In genomic region chr15:60228096-60228495, GRCh38 we compare ENCODE assay signal across 24 cellular contexts.
"Had no signal": no experiment of that assay in that cellular context is flagged by ENCODE, and none has a peak within 500 bp of the region (broad histone marks: within the 10 kb centered on the region; RNA-seq: fewer than 3 reads in every experiment).

No MANE protein-coding gene starts in this region.

- H3K36me3 ChIP-seq: breast epithelium, SJSA1 had no signal

- H3K4me3 ChIP-seq: breast epithelium, SJSA1 had no signal

- FAIRE-seq: RCC 7860 had no signal

- H3K27ac ChIP-seq: breast epithelium, SJSA1 had no signal

- H3K4me1 ChIP-seq: breast epithelium, SJSA1 had no signal

- DNase-seq: activated CD4-positive, alpha-beta T cell treated with anti-CD3 and anti-CD28 coated beads for 36 hours; activated CD4-positive, alpha-beta T cell treated with anti-CD3 and anti-CD28 coated beads, Interleukin-2, amount 50 U/mL, for 1 hour; activated CD8-positive, alpha-beta memory T cell treated with anti-CD3 and anti-CD28 coated beads, Interleukin-2, amount 50 U/mL, for 4 hours; activated CD8-positive, alpha-beta T cell treated with anti-CD3 and anti-CD28 coated beads for 36 hours; activated gamma-delta T cell treated with Interleukin-2 at 50 U/mL for 16 hours; activated naive CD4-positive, alpha-beta T cell treated with anti-CD3 and anti-CD28 coated beads, Interleukin-2, amount 10 ng/mL, durations not matched to agents 7 days and 5 days; activated naive CD8-positive, alpha-beta T cell treated with anti-CD3 and anti-CD28 coated beads for 36 hours; activated T-cell treated with anti-CD3 and anti-CD28 coated beads, Interleukin-2, amount 50 U/mL, for 72 hours; anterior cingulate cortex; Kasumi-1; NCI-H1092; NCI-H1417; NCI-H1930; NCI-H2171 treated with DMSO at 0.1 percent for 48 hours; NCI-H345; NCI-H510A; PC-3; SHP77; SW 1271 had no signal

- H3K9me3 ChIP-seq: breast epithelium, SJSA1 had no signal

- ATAC-seq: activated CD4-positive, alpha-beta T cell treated with anti-CD3 and anti-CD28 coated beads for 36 hours; activated CD8-positive, alpha-beta T cell treated with anti-CD3 and anti-CD28 coated beads for 36 hours; activated T-cell treated with anti-CD3 and anti-CD28 coated beads, Interleukin-2, amount 50 U/mL, for 72 hours; PC-3; SK-N-SH treated with all-trans-retinoic acid at 6 μM for 48 hours; WTC11 had no signal
